Comparison of ENCODE assay signal across 1 cellular context in genomic region chr5:157464518-157465171, GRCh38.
TF ChIP-seq lines count a peak whose summit lies in the region.

No MANE protein-coding gene starts in this region.

TF ChIP-seq in K562, 482 proteins besides CTCF, POLR2A, EP300 and RAD21 (continued from another document):
- TF ChIP-seq, protein P1, sequence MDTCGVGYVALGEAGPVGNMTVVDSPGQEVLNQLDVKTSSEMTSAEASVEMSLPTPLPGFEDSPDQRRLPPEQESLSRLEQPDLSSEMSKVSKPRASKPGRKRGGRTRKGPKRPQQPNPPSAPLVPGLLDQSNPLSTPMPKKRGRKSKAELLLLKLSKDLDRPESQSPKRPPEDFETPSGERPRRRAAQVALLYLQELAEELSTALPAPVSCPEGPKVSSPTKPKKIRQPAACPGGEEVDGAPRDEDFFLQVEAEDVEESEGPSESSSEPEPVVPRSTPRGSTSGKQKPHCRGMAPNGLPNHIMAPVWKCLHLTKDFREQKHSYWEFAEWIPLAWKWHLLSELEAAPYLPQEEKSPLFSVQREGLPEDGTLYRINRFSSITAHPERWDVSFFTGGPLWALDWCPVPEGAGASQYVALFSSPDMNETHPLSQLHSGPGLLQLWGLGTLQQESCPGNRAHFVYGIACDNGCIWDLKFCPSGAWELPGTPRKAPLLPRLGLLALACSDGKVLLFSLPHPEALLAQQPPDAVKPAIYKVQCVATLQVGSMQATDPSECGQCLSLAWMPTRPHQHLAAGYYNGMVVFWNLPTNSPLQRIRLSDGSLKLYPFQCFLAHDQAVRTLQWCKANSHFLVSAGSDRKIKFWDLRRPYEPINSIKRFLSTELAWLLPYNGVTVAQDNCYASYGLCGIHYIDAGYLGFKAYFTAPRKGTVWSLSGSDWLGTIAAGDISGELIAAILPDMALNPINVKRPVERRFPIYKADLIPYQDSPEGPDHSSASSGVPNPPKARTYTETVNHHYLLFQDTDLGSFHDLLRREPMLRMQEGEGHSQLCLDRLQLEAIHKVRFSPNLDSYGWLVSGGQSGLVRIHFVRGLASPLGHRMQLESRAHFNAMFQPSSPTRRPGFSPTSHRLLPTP (IDR thresholded peaks at IDR 0.05; ENCODE audit: borderline replicate concordance, extremely low read depth, insufficient read length) = no peak
- TF ChIP-seq ZNF124 (CRISPR knock-in tag; IDR thresholded peaks at IDR 0.05) (no peak), KDM1A (IDR thresholded peaks at IDR 0.05) (peak; percentile 60 to 62), HMG20A (CRISPR knock-in tag; conservative IDR thresholded peaks at IDR 0.05) (no peak), ZC3H8 (IDR thresholded peaks at IDR 0.05) (no peak), GTF2B (IDR thresholded peaks at IDR 0.05; ENCODE audit: extremely low read depth, insufficient read length) (no peak), TEAD2 (tag; IDR thresholded peaks at IDR 0.05) (no peak), TGIF2 (CRISPR knock-in tag; IDR thresholded peaks at IDR 0.05) (no peak), ZNF551 (CRISPR knock-in tag; IDR thresholded peaks at IDR 0.05) (no peak), ETS1 (conservative IDR thresholded peaks at IDR 0.05; ENCODE audit: control insufficient read depth, low read depth, low read length) (no peak), CC2D1A (IDR thresholded peaks at IDR 0.05) (no peak), NFE2L1 (tag; IDR thresholded peaks at IDR 0.05; ENCODE audit: borderline replicate concordance, low read depth) (peak; percentile 54; the same call in 1 of the 2 replicates), BHLHE40 (IDR thresholded peaks at IDR 0.05; ENCODE audit: low read length) (no peak), KLF1 (tag; IDR thresholded peaks at IDR 0.05) (no peak), ZNF407 (IDR thresholded peaks at IDR 0.05; ENCODE audit: low read depth) (no peak), MTF1 (CRISPR knock-in tag; IDR thresholded peaks at IDR 0.05; ENCODE audit: borderline replicate concordance) (no peak), ZFP36 (IDR thresholded peaks at IDR 0.05; ENCODE audit: low read depth, low read length, partially characterized antibody) (no peak), CTCFL (IDR thresholded peaks at IDR 0.05; ENCODE audit: borderline replicate concordance, insufficient read depth, low read depth, low read length, poor library complexity, severe bottlenecking) (no peak), ZNF584 (CRISPR knock-in tag; IDR thresholded peaks at IDR 0.05; ENCODE audit: low read depth) (peak; percentile 27; the same call in 1 of the 2 replicates), POLR2AphosphoS5 (IDR thresholded peaks at IDR 0.05; ENCODE audit: control insufficient read depth, insufficient read depth, low read depth, low read length) (no peak), NCOR1 (IDR thresholded peaks at IDR 0.05) (no peak)
- TF ChIP-seq, protein P2, sequence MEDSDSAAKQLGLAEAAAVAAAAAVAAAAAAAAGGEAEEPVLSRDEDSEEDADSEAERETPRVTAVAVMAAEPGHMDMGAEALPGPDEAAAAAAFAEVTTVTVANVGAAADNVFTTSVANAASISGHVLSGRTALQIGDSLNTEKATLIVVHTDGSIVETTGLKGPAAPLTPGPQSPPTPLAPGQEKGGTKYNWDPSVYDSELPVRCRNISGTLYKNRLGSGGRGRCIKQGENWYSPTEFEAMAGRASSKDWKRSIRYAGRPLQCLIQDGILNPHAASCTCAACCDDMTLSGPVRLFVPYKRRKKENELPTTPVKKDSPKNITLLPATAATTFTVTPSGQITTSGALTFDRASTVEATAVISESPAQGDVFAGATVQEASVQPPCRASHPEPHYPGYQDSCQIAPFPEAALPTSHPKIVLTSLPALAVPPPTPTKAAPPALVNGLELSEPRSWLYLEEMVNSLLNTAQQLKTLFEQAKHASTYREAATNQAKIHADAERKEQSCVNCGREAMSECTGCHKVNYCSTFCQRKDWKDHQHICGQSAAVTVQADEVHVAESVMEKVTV (CRISPR knock-in tag; IDR thresholded peaks at IDR 0.05) = no peak
